Comparison of ENCODE assay signal across 8 cellular contexts in the genomic region with DNA sequence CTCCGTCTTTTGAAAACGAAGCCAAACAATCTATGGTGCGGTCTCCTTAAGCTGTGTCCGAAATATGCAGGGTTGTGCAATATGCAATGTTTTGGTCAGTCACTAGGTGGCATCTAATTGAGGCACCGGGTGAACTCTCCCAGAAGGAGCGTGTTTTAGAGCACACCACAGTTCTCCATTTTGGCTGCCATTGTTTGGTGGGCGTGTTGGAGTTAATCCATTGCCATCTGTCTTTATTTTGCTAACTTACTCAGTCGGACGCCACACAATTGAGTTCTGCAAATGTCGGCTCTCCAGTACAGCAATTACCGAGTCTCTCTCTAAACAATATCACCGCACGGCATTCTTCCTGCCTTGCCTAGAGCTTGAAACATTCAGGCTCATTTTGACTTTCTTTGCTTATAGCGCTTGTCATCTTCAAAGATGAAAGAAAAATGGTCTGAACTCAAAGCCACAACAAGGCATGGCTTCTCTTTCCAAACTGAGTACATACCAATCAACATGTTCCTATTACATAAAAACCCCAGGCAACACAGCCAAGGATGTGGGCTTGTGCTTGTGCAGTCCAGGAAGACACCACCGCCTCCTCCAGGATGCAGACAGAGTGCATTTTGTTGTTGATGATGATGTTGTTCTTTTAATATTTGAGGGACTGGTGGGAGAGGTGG.
DNase-seq lines count a peak whose midpoint lies in the region; ATAC-seq and TF ChIP-seq lines count a peak whose summit lies in the region.

No MANE protein-coding gene starts in this region.

- H2AFZ ChIP-seq in hepatocyte: peak overlapping the region; percentile 29

- H3K4me3 ChIP-seq in astrocyte of the spinal cord (ENCODE audit: low read depth, low read length) (no peak overlapping the region), hepatocyte (no peak overlapping the region), skeletal muscle satellite cell (ENCODE audit: low read length) (peak overlapping the region; percentile 22)

- H3K79me2 ChIP-seq in hepatocyte: no peaks in the 10 kb centered on the region

- TF ChIP-seq CTCF in LNCAP (IDR thresholded peaks at IDR 0.05) (peak; percentile 61), astrocyte of the spinal cord (IDR thresholded peaks at IDR 0.05; ENCODE audit: low read depth, low read length) (peak; percentile 70), hepatocyte (IDR thresholded peaks at IDR 0.05; ENCODE audit: poor library complexity) (peak; percentile 50)

- H3K36me3 ChIP-seq in hepatocyte (replicated peaks; ENCODE audit: insufficient read depth, low read depth): no peaks in the 10 kb centered on the region
- H3K36me3 ChIP-seq in skeletal muscle satellite cell (ENCODE audit: insufficient read depth, low read length): no peaks in the 10 kb centered on the region

- H3K9me2 ChIP-seq in hepatocyte (replicated peaks; ENCODE audit: insufficient read depth): no peaks in the 10 kb centered on the region

- H3K27me3 ChIP-seq in hepatocyte (no peaks in the 10 kb centered on the region), skeletal muscle satellite cell (ENCODE audit: control insufficient read depth, insufficient read depth, low read length) (no peaks in the 10 kb centered on the region)

- peak; percentile 96 for ATAC-seq in SK-N-SH treated with all-trans-retinoic acid at 6 μM for 48 hours
- ATAC-seq in HG02798 (IDR thresholded peaks at IDR 0.05; ENCODE audit: poor library complexity, unreplicated experiment): no peak

- H3K27ac ChIP-seq in hepatocyte: peak overlapping the region; percentile 18

- no peaks in the 10 kb centered on the region for H3K9me3 ChIP-seq in hepatocyte (ENCODE audit: low read depth)
- H3K9me3 ChIP-seq in skeletal muscle satellite cell (replicated peaks; ENCODE audit: low read length): no peaks in the 10 kb centered on the region

- no peak overlapping the region for H3K4me2 ChIP-seq in hepatocyte
- peak overlapping the region; percentile 68 for H3K4me2 ChIP-seq in skeletal muscle satellite cell (ENCODE audit: low read length)

- DNase-seq in DMS153 (lab: John Stamatoyannopoulos, UW) (peak; percentile 73), astrocyte of the spinal cord (ENCODE audit: low read depth, low spot score) (peak; percentile 82), hepatocyte (ENCODE audit: low spot score) (peak; percentile 61), DMS79 treated with DMSO at 0.1 percent for 48 hours (lab: John Stamatoyannopoulos, UW) (no peak)

- WGBS in hepatocyte (ENCODE audit: low lambda C conversion rate, missing lambda C conversion rate): 74% methylated on average over 15 of the region's 15 CpGs

- no peaks in the 10 kb centered on the region for H4K20me1 ChIP-seq in hepatocyte (ENCODE audit: insufficient read depth, poor library complexity, severe bottlenecking)

- H3K4me1 ChIP-seq in hepatocyte (ENCODE audit: insufficient read depth) (peaks cover 3% of the 10 kb centered on the region), skeletal muscle satellite cell (ENCODE audit: control insufficient read depth, insufficient read depth, low read length) (peaks cover 9% of the 10 kb centered on the region)

- peak overlapping the region; percentile 11 for H3K9ac ChIP-seq in skeletal muscle satellite cell (ENCODE audit: low read depth, low read length)

- in situ Hi-C loops in astrocyte of the spinal cord (cut with HindIII; ENCODE audit: low sequenced_read_pairs): no loop called here

TF ChIP-seq in SK-N-SH treated with all-trans-retinoic acid at 6 μM for 48 hours, 23 proteins besides CTCF, POLR2A, EP300 and RAD21:
- no peak for TF ChIP-seq CSDC2 (CRISPR knock-in tag; IDR thresholded peaks at IDR 0.05)
- no peak for TF ChIP-seq BACH2 (CRISPR knock-in tag; IDR thresholded peaks at IDR 0.05; ENCODE audit: borderline replicate concordance)
- no peak for TF ChIP-seq TSHZ2 (CRISPR knock-in tag; IDR thresholded peaks at IDR 0.05)
- no peak for TF ChIP-seq SNAI2 (CRISPR knock-in tag; IDR thresholded peaks at IDR 0.05)
- no peak for TF ChIP-seq TCF4 (CRISPR knock-in tag; IDR thresholded peaks at IDR 0.05; ENCODE audit: borderline replicate concordance)
- TF ChIP-seq ZFP30 (CRISPR knock-in tag; IDR thresholded peaks at IDR 0.05): no peak
- TF ChIP-seq ZNF565 (CRISPR knock-in tag; conservative IDR thresholded peaks at IDR 0.05; ENCODE audit: low read depth): no peak
- no peak for TF ChIP-seq ARNTL (CRISPR knock-in tag; IDR thresholded peaks at IDR 0.05; ENCODE audit: borderline replicate concordance, low read depth)
